Comparison of ENCODE assay signal across 9 cellular contexts in genomic region chr7:42235734-42236133, GRCh38. TPM values are rescaled to one million over a fixed set of nuclear protein-coding genes. Genes with fewer than 3 reads are reported as not detected.
DNase-seq lines count a peak whose midpoint lies in the region; ATAC-seq and TF ChIP-seq lines count a peak whose summit lies in the region.
"Had no signal": no experiment of that assay in that cellular context is flagged by ENCODE, and none has a peak within 500 bp of the region (broad histone marks: within the 10 kb centered on the region; RNA-seq: fewer than 3 reads in every experiment).

No MANE protein-coding gene starts in this region.

- H3K4me3 Mint-ChIP-seq in T-cell = peak overlapping the region; percentile 45 to 72 (median 49)

- peaks cover 17 to 18% (median 17%) of the 10 kb centered on the region in 3 donors for H3K4me1 Mint-ChIP-seq in T-cell

- in situ Hi-C loops in gastrocnemius medialis (cut with MboI; ENCODE audit: low sequenced_read_pairs in 4 of 4) = loop anchor here in 1 of 4 donors (25.0 kb wide), 1 partner anchor 248 kb away; no protein-coding TSS in a partner anchor

- no peaks in the 10 kb centered on the region; the same call in none of the 2 replicates for H3K27me3 ChIP-seq in GM06990 (replicated peaks; ENCODE audit: control insufficient read depth, insufficient read depth, low read length)
- H3K27me3 ChIP-seq in gastroesophageal sphincter = no peaks in the 10 kb centered on the region
- peaks cover 6 to 26% (median 17%) of the 10 kb centered on the region in 3 donors for H3K27me3 ChIP-seq in gastrocnemius medialis

- H3K9me3 ChIP-seq in gastroesophageal sphincter = no peaks in the 10 kb centered on the region
- no peaks in the 10 kb centered on the region for H3K9me3 ChIP-seq in gastrocnemius medialis

- TF ChIP-seq EP300 in gastroesophageal sphincter (IDR thresholded peaks at IDR 0.05) = no peak

- intact Hi-C loops in gastrocnemius medialis (cut with DNase I; ENCODE audit: low total_unique reads) = loop anchor here (2.0 to 5.0 kb wide), 2 partner anchors 27 to 258 kb away; no protein-coding TSS in a partner anchor

- H3K36me3 Mint-ChIP-seq in T-cell = no peaks in the 10 kb centered on the region

- H3K27ac ChIP-seq in gastroesophageal sphincter (peak overlapping the region in 3 of 4 donors; percentile 94 to 97 (median 96)), gastrocnemius medialis (peak overlapping the region in 3 of 4 donors; percentile 73 to 88 (median 78))

- H3K27me3 Mint-ChIP-seq in T-cell = peaks cover 47 to 63% of the 10 kb centered on the region in 2 donors

- H3K9me3 Mint-ChIP-seq in T-cell = no peaks in the 10 kb centered on the region

- WGBS in gastroesophageal sphincter (ENCODE audit: low coverage in 1 of 2), 2 donors = 1 to 11% methylated on average over 11 to 12 of the region's 12 CpGs

- CTCF ChIA-PET in T-cell (lab: Charles Lee) = no interaction called here

- peak overlapping the region in 1 of 2 donors; percentile 19 for H3K27ac Mint-ChIP-seq in T-cell

- H3K4me1 ChIP-seq in gastroesophageal sphincter (peaks cover 0 to 66% (median 11%) of the 10 kb centered on the region in 3 donors), gastrocnemius medialis (peaks cover 9 to 19% of the 10 kb centered on the region in 2 donors)

- POLR2A ChIA-PET in T-cell (lab: Charles Lee) = no interaction called here

- no peak for TF ChIP-seq POLR2A in gastroesophageal sphincter (IDR thresholded peaks at IDR 0.05)
- TF ChIP-seq POLR2A in gastrocnemius medialis (IDR thresholded peaks at IDR 0.05) = no peak

- DNase-seq in GM06990 (ENCODE audit: extremely low read depth, insufficient read length) (no peak), T-cell (no peak), gastrocnemius medialis (no peak), OCI-M2 (lab: John Stamatoyannopoulos, UW; ENCODE audit: unreplicated experiment) (no peak), NCI-H1930 (lab: John Stamatoyannopoulos, UW) (no peak), NCI-H128 (lab: John Stamatoyannopoulos, UW; ENCODE audit: unreplicated experiment) (no peak), NCI-H1105 (lab: John Stamatoyannopoulos, UW) (no peak)

- H3K36me3 ChIP-seq in GM06990 (ENCODE audit: control insufficient read depth, insufficient read depth, low read length) (no peaks in the 10 kb centered on the region), gastroesophageal sphincter (no peaks in the 10 kb centered on the region), gastrocnemius medialis (no peaks in the 10 kb centered on the region)

- peak overlapping the region; percentile 48; the same call in 1 of the 2 replicates for H3K4me3 ChIP-seq in GM06990 (replicated peaks; ENCODE audit: low read depth, low read length)
- peak overlapping the region; percentile 65 to 82 for H3K4me3 ChIP-seq in gastroesophageal sphincter
- H3K4me3 ChIP-seq in gastrocnemius medialis = peak overlapping the region; percentile 74 to 89 (median 80)

- ATAC-seq in T-cell (replicated peaks in 1 of 4) = no peak
- no peak for ATAC-seq in gastroesophageal sphincter
- ATAC-seq in gastrocnemius medialis = no peak
- ATAC-seq: HCT116 had no signal

- TF ChIP-seq CTCF in GM06990 (IDR thresholded peaks at IDR 0.05; ENCODE audit: insufficient read depth, low read length, poor library complexity, severe bottlenecking) (no peak), gastroesophageal sphincter (IDR thresholded peaks at IDR 0.05) (no peak), gastrocnemius medialis (IDR thresholded peaks at IDR 0.05 in 4 of 5, conservative IDR thresholded peaks at IDR 0.05 in 1 of 5) (no peak)

RNA-seq across cellular contexts. Expression of gene GLI3, which starts 1.3 kb away (rescaled TPM):
- total RNA-seq in T-cell (under 1 TPM in 4 of 5 donors, not detected in 1; 0.10 to 0.79 (median 0.32) TPM), gastroesophageal sphincter (10 to 100 TPM in 2 of 4 donors, 1 to 10 TPM in 2; 7.3 to 18.2 (median 12.6) TPM), gastrocnemius medialis (1 to 10 TPM in 1 of 4 donors, under 1 TPM in 3; 0.46 to 1.6 (median 0.81) TPM)
